In genomic region chr2:110116033-110116710, GRCh38 we compare ENCODE assay signal across 1 cellular context.
TF ChIP-seq lines count a peak whose summit lies in the region.

No MANE protein-coding gene starts in this region.

TF ChIP-seq in IMR-90, 13 proteins besides CTCF, POLR2A, EP300 and RAD21 (continued from another document):
- TF ChIP-seq MAZ (IDR thresholded peaks at IDR 0.05; ENCODE audit: borderline replicate concordance, low read depth, low read length), result no peak
